In genomic region chr1:35449334-35450008, GRCh38 we compare ENCODE assay signal across 14 cellular contexts.
DNase-seq lines count a peak whose midpoint lies in the region; ATAC-seq, FAIRE-seq and TF ChIP-seq lines count a peak whose summit lies in the region.
"Had no signal": no experiment of that assay in that cellular context is flagged by ENCODE, and none has a peak within 500 bp of the region (broad histone marks: within the 10 kb centered on the region; RNA-seq: fewer than 3 reads in every experiment).

No MANE protein-coding gene starts in this region.

- H3K27me3 ChIP-seq in HepG2 (ENCODE audit: control insufficient read depth in 1 of 2, insufficient read depth in 2 of 2, low read length in 2 of 2) (no peaks in the 10 kb centered on the region), right lobe of liver (no peaks in the 10 kb centered on the region), uterus (no peaks in the 10 kb centered on the region)

- ATAC-seq in HepG2 (no peak), right lobe of liver (no peak), GM21423 (IDR thresholded peaks at IDR 0.05; ENCODE audit: unreplicated experiment) (no peak)

- FAIRE-seq in HepG2 (lab: Jason Lieb, UNC): no peak
- FAIRE-seq: A204.1, islet of Langerhans had no signal

- peaks cover 22 to 72% of the 10 kb centered on the region in 2 experiments for H3K36me3 ChIP-seq in HepG2 (replicated peaks in 1 of 2; ENCODE audit: control insufficient read depth in 1 of 2, insufficient read depth in 2 of 2, low read length in 2 of 2)
- peaks cover 0 to 31% (median 17%) of the 10 kb centered on the region in 4 donors for H3K36me3 ChIP-seq in right lobe of liver
- no peaks in the 10 kb centered on the region for H3K36me3 ChIP-seq in uterus

- H3K79me2 ChIP-seq in HepG2 (ENCODE audit: insufficient read depth, low read length): no peaks in the 10 kb centered on the region

- H3K27ac ChIP-seq in HepG2 (ENCODE audit: extremely low read length, insufficient read depth, low read length) (no peak overlapping the region), right lobe of liver (no peak overlapping the region), uterus (no peak overlapping the region)

- H4K20me1 ChIP-seq in HepG2 (ENCODE audit: insufficient read depth, low read length): no peaks in the 10 kb centered on the region

- H3K4me2 ChIP-seq in HepG2 (ENCODE audit: low read depth, low read length): no peak overlapping the region

- no peak overlapping the region for H3K4me3 Mint-ChIP-seq in activated T-cell treated with anti-CD3 and anti-CD28 coated beads, Interleukin-2, amount 50 U/mL, for 24 hours

- TF ChIP-seq POLR2A in HepG2 (IDR thresholded peaks at IDR 0.05; ENCODE audit: insufficient read depth in 1 of 2, low read depth in 2 of 2, low read length in 2 of 2) (no peak), right lobe of liver (IDR thresholded peaks at IDR 0.05) (no peak), uterus (IDR thresholded peaks at IDR 0.05) (no peak)

- intact Hi-C loops in HepG2 (cut with micrococcal nuclease; ENCODE audit: unreplicated experiment) (no loop called here), right lobe of liver (cut with DNase I) (loop anchor here (5.0 kb wide), 2 partner anchors 113 to 118 kb away; no protein-coding TSS in a partner anchor), uterus (cut with DNase I; ENCODE audit: low total_unique reads) (loop anchor here (5.0 kb wide), 1 partner anchor 113 kb away; no protein-coding TSS in a partner anchor)

- no peaks in the 10 kb centered on the region for H3K9me3 Mint-ChIP-seq in activated T-cell treated with anti-CD3 and anti-CD28 coated beads, Interleukin-2, amount 50 U/mL, for 24 hours

- H3K4me3 ChIP-seq in HepG2 (replicated peaks in 1 of 3; ENCODE audit: insufficient read depth in 1 of 3, low read depth in 2 of 3, low read length in 3 of 3) (no peak overlapping the region), right lobe of liver (no peak overlapping the region), astrocyte of the cerebellum (ENCODE audit: low read depth, low read length) (no peak overlapping the region), uterus (no peak overlapping the region)

- DNase-seq in HepG2 (ENCODE audit: low spot score) (no peak), right lobe of liver (no peak), astrocyte of the cerebellum (ENCODE audit: low read depth) (peak; percentile 64), foreskin melanocyte (peak; percentile 92), uterus (no peak), G401 (ENCODE audit: low spot score) (no peak)
- no peak for DNase-seq in activated T-cell treated with anti-CD3 and anti-CD28 coated beads, Interleukin-2, amount 50 U/mL, for 24 hours
- DNase-seq: activated CD4-positive, CD25-positive, alpha-beta regulatory T cell; activated effector memory CD4-positive, alpha-beta T cell treated with Interleukin-2 at 50 U/mL for 16 hours; NCI-H1436 treated with DMSO at 0.1 percent for 48 hours; OCI-M1 had no signal

- H3K4me1 Mint-ChIP-seq in activated T-cell treated with anti-CD3 and anti-CD28 coated beads, Interleukin-2, amount 50 U/mL, for 24 hours (ENCODE audit: low read depth): peaks cover 39% of the 10 kb centered on the region

- TF ChIP-seq CTCF in HepG2 (CRISPR knock-in tag; IDR thresholded peaks at IDR 0.05): no peak
- TF ChIP-seq CTCF in right lobe of liver (IDR thresholded peaks at IDR 0.05): no peak
- no peak for TF ChIP-seq CTCF in astrocyte of the cerebellum (IDR thresholded peaks at IDR 0.05; ENCODE audit: low read depth, low read length, missing control alignments)
- no peak for TF ChIP-seq CTCF in uterus (IDR thresholded peaks at IDR 0.05)

- no TSS peak for BruUV-seq in HepG2 (replicated peaks; lab: Mats Ljungman, UMichigan)

- peaks cover 18% of the 10 kb centered on the region for H3K36me3 Mint-ChIP-seq in activated T-cell treated with anti-CD3 and anti-CD28 coated beads, Interleukin-2, amount 50 U/mL, for 24 hours (ENCODE audit: low read depth)

- H3K4me1 ChIP-seq in HepG2 (ENCODE audit: insufficient read depth, low read length) (peaks cover 29% of the 10 kb centered on the region), right lobe of liver (peaks cover 0 to 38% (median 16%) of the 10 kb centered on the region in 4 donors), uterus (peaks cover 4 to 11% of the 10 kb centered on the region in 2 donors)

- H3K27ac Mint-ChIP-seq in activated T-cell treated with anti-CD3 and anti-CD28 coated beads, Interleukin-2, amount 50 U/mL, for 24 hours: no peak overlapping the region

- CTCF ChIA-PET in HepG2 (lab: Yijun Ruan, JAX; ENCODE audit: low intra/inter-chr PET ratio, low total read pairs): interaction anchor here (1.6 kb wide), 1 partner anchor 96 kb away, joined by 4 read pairs; no protein-coding TSS in a partner anchor

- no peaks in the 10 kb centered on the region for H3K27me3 Mint-ChIP-seq in activated T-cell treated with anti-CD3 and anti-CD28 coated beads, Interleukin-2, amount 50 U/mL, for 24 hours

- 97% methylated on average over 7 of the region's 7 CpGs for WGBS in HepG2 (ENCODE audit: low lambda C conversion rate)
- WGBS in right lobe of liver (ENCODE audit: insufficient coverage, low coverage, low lambda C conversion rate, missing lambda C conversion rate): 83% methylated on average over 6 of the region's 7 CpGs

- H2AFZ ChIP-seq in HepG2 (ENCODE audit: low read length): no peak overlapping the region

- H3K9me3 ChIP-seq in HepG2 (ENCODE audit: low read length): no peaks in the 10 kb centered on the region
- no peaks in the 10 kb centered on the region for H3K9me3 ChIP-seq in right lobe of liver
- H3K9me3 ChIP-seq in uterus: no peaks in the 10 kb centered on the region

- TF ChIP-seq EP300 in HepG2 (IDR thresholded peaks at IDR 0.05; ENCODE audit: low read depth in 2 of 2, low read length in 2 of 2): no peak
- no peak for TF ChIP-seq EP300 in HepG2 (CRISPR knock-in tag; IDR thresholded peaks at IDR 0.05; ENCODE audit: borderline replicate concordance)

- TF ChIP-seq RAD21 in HepG2 (CRISPR knock-in tag; IDR thresholded peaks at IDR 0.05): no peak

- POLR2A ChIA-PET in HepG2 (lab: Yijun Ruan, JAX): no interaction called here

- in situ Hi-C loops in HepG2 (cut with HindIII; ENCODE audit: extremely low pct_ligation_motif_present, low pct_unique_long_range_greater_than_20kb) (loop anchor here (5.0 to 25.0 kb wide), 3 partner anchors 95 to 288 kb away; no protein-coding TSS in a partner anchor), astrocyte of the cerebellum (cut with HindIII; ENCODE audit: low sequenced_read_pairs) (loop anchor here (10.0 to 25.0 kb wide), 2 partner anchors 85 to 288 kb away; no protein-coding TSS in a partner anchor), G401 (cut with HindIII; ENCODE audit: low sequenced_read_pairs) (loop anchor here (10.0 kb wide), 1 partner anchor 115 kb away; no protein-coding TSS in a partner anchor)

- H3K9ac ChIP-seq in HepG2 (ENCODE audit: insufficient read depth, low read depth, low read length): no peak overlapping the region

TF ChIP-seq in HepG2, 621 proteins besides CTCF, POLR2A, EP300 and RAD21:
- peak; percentile 85 for TF ChIP-seq MAFF (IDR thresholded peaks at IDR 0.05; ENCODE audit: low read depth, low read length)
- peak; percentile 81 to 91 for TF ChIP-seq MAFK (conservative IDR thresholded peaks at IDR 0.05 in 1 of 2, IDR thresholded peaks at IDR 0.05 in 1 of 2; ENCODE audit: low read length in 2 of 2)
- TF ChIP-seq ZNF790 (CRISPR knock-in tag; IDR thresholded peaks at IDR 0.05; ENCODE audit: borderline replicate concordance): no peak

Comparison
In these comparisons a context has a peak if more than half of its experiments do, and no peak if none do; other contexts are left out.
1. DNase-seq: peak in astrocyte of the cerebellum (single experiment) and foreskin melanocyte (single experiment); none in HepG2 (single experiment), right lobe of liver (0 of 3), uterus (0 of 2), activated T-cell treated with anti-CD3 and anti-CD28 coated beads, Interleukin-2, amount 50 U/mL, for 24 hours (single experiment) and G401 (single experiment).